19 cellular contexts compared by ENCODE assay signal in the genomic region with DNA sequence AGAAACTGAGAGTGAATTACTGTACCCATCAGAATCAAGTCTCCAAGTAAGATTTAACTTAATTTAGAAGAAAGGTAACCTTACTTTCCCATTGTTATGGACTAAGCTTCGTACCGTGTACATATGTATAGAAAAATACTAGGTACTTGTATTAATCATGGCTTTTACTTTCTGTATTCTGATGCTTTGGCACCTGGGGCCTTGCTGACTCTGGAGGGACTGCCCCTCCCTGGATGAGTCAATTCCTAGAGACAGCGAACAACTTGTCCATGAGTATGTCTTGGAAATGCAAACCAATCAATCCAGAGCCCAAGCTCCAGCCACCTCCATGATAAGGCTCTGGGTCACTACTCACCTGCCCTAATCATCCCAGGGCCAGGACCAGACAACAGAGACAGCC. TPM values are rescaled to one million over a fixed set of nuclear protein-coding genes. Genes with fewer than 3 reads are reported as not detected.
DNase-seq lines count a peak whose midpoint lies in the region; ATAC-seq and TF ChIP-seq lines count a peak whose summit lies in the region.
"Had no signal": no experiment of that assay in that cellular context is flagged by ENCODE, and none has a peak within 500 bp of the region (broad histone marks: within the 10 kb centered on the region; RNA-seq: fewer than 3 reads in every experiment).

No MANE protein-coding gene starts in this region.

- no peak overlapping the region for H3K4me3 Mint-ChIP-seq in activated naive CD8-positive, alpha-beta T cell
- no peak overlapping the region for H3K4me3 Mint-ChIP-seq in endodermal cell
- H3K4me3 Mint-ChIP-seq: dendritic cell treated with granulocyte-macrophage colony-stimulating factor and Interleukin-4, amounts not matched to agents 40 ng/mL and 50 ng/mL, for 4 days; HFFc6 had no signal

- H3K27me3 Mint-ChIP-seq in activated naive CD8-positive, alpha-beta T cell: peaks cover 8% of the 10 kb centered on the region
- H3K27me3 Mint-ChIP-seq in endodermal cell (ENCODE audit: insufficient read depth): peaks cover 40% of the 10 kb centered on the region

- H3K27ac ChIP-seq in endodermal cell (ENCODE audit: low read depth, low read length): no peak overlapping the region

- 97 to 100% methylated on average over 1 to 3 of the region's 3 CpGs for WGBS in endodermal cell (ENCODE audit: insufficient coverage in 1 of 2, insufficient read length in 1 of 2), 2 experiments

- TF ChIP-seq CTCF in endodermal cell (conservative IDR thresholded peaks at IDR 0.05): no peak

- H3K27ac Mint-ChIP-seq in activated naive CD8-positive, alpha-beta T cell: peak overlapping the region; percentile 34
- H3K27ac Mint-ChIP-seq in endodermal cell: no peak overlapping the region
- H3K27ac Mint-ChIP-seq: dendritic cell treated with granulocyte-macrophage colony-stimulating factor and Interleukin-4, amounts not matched to agents 40 ng/mL and 50 ng/mL, for 4 days; HFFc6 had no signal

- no peaks in the 10 kb centered on the region for H3K36me3 Mint-ChIP-seq in activated naive CD8-positive, alpha-beta T cell
- H3K36me3 Mint-ChIP-seq in endodermal cell (ENCODE audit: low read depth): no peaks in the 10 kb centered on the region

- no peaks in the 10 kb centered on the region for H3K9me3 ChIP-seq in endodermal cell (ENCODE audit: control insufficient read depth, low read length)
- H3K9me3 ChIP-seq: body of pancreas, sigmoid colon had no signal

- no peaks in the 10 kb centered on the region for H3K9me3 Mint-ChIP-seq in activated naive CD8-positive, alpha-beta T cell (ENCODE audit: low read depth)
- H3K9me3 Mint-ChIP-seq in endodermal cell: no peaks in the 10 kb centered on the region
- H3K9me3 Mint-ChIP-seq: dendritic cell treated with granulocyte-macrophage colony-stimulating factor and Interleukin-4, amounts not matched to agents 40 ng/mL and 50 ng/mL, for 4 days; HFFc6 had no signal

- peaks cover 25% of the 10 kb centered on the region for H3K4me1 Mint-ChIP-seq in activated naive CD8-positive, alpha-beta T cell (ENCODE audit: low read depth)
- peaks cover 25% of the 10 kb centered on the region for H3K4me1 Mint-ChIP-seq in endodermal cell

- no peak overlapping the region for H3K4me3 ChIP-seq in endodermal cell (ENCODE audit: low read length)
- H3K4me3 ChIP-seq: body of pancreas, sigmoid colon had no signal

- peaks cover 17% of the 10 kb centered on the region for H3K27me3 ChIP-seq in endodermal cell (ENCODE audit: control insufficient read depth, insufficient read depth, low read length, poor library complexity, severe bottlenecking)
- H3K27me3 ChIP-seq: body of pancreas, sigmoid colon had no signal

- no peak overlapping the region for H3K9ac ChIP-seq in endodermal cell (ENCODE audit: extremely low read depth, low read length, poor library complexity, severe bottlenecking)

- DNase-seq in stimulated activated CD4-positive, alpha-beta T cell treated with anti-CD3 and anti-CD28 coated beads, Interleukin-2, amount 100 ng/mL, for 24 hours: peak; percentile 36 to 39
- DNase-seq in endodermal cell (no peak), LoVo (ENCODE audit: low spot score) (no peak), SIG-M5 (lab: John Stamatoyannopoulos, UW) (no peak)
- DNase-seq: body of pancreas, C1 segment of cervical spinal cord, DMS53, HFFc6, hypothalamus, Kasumi-1, NCI-H146, NCI-H774, sigmoid colon, substantia nigra had no signal

- H3K4me1 ChIP-seq in endodermal cell (ENCODE audit: control insufficient read depth, insufficient read depth, low read length): peaks cover 5% of the 10 kb centered on the region

- ATAC-seq in GM18870 (IDR thresholded peaks at IDR 0.05; ENCODE audit: unreplicated experiment) (peak; percentile 61), GM21825 (IDR thresholded peaks at IDR 0.05; ENCODE audit: unreplicated experiment) (peak; percentile 49)
- ATAC-seq: body of pancreas, left lobe of liver had no signal

- no peaks in the 10 kb centered on the region for H3K36me3 ChIP-seq in endodermal cell (ENCODE audit: control insufficient read depth, insufficient read depth, low read length)
- H3K36me3 ChIP-seq: sigmoid colon had no signal

RNA-seq across cellular contexts. Expression of gene DGKG, which starts 50.0 kb away (rescaled TPM):
- 1 to 10 TPM in 1 of 2 donors, under 1 TPM in 1; 0.86 to 1.8 TPM for total RNA-seq in endodermal cell
- polyA plus RNA-seq in endodermal cell (2013, experiment 1 of 2): 0.36 TPM
- 0.37 TPM for polyA plus RNA-seq in endodermal cell (2013, experiment 2 of 2)

Comparison
In these comparisons a context has a peak if more than half of its experiments do, and no peak if none do; other contexts are left out.
1. DNase-seq: peak in stimulated activated CD4-positive, alpha-beta T cell treated with anti-CD3 and anti-CD28 coated beads, Interleukin-2, amount 100 ng/mL, for 24 hours (2 of 2); none in endodermal cell (single experiment), LoVo (single experiment) and SIG-M5 (single experiment).